Comparison of ENCODE assay signal across 13 cellular contexts in genomic region chr1:40395211-40396175, GRCh38. TPM values are rescaled to one million over a fixed set of nuclear protein-coding genes. Genes with fewer than 3 reads are reported as not detected.
DNase-seq lines count a peak whose midpoint lies in the region; ATAC-seq, FAIRE-seq and TF ChIP-seq lines count a peak whose summit lies in the region.
"Had no signal": no experiment of that assay in that cellular context is flagged by ENCODE, and none has a peak within 500 bp of the region (broad histone marks: within the 10 kb centered on the region; RNA-seq: fewer than 3 reads in every experiment).

No MANE protein-coding gene starts in this region.

- H3K36me3 ChIP-seq in small intestine (ENCODE audit: control insufficient read depth in 2 of 2, insufficient read depth in 2 of 2, low read length in 2 of 2): no peaks in the 10 kb centered on the region
- H3K36me3 ChIP-seq: neural progenitor cell, thoracic aorta had no signal

- H3K4me1 ChIP-seq in small intestine (ENCODE audit: control insufficient read depth in 2 of 2, insufficient read depth in 1 of 2, low read depth in 1 of 2, low read length in 1 of 2): peaks cover 23 to 27% of the 10 kb centered on the region in 2 donors

- 58 to 66% (median 66%) methylated on average over 3 of the region's 3 CpGs for WGBS in small intestine, 3 donors

- no peak for FAIRE-seq in small intestine (lab: Jason Lieb, UNC)

- POLR2A ChIA-PET in activated CD8-positive, alpha-beta T cell treated with anti-CD3 and anti-CD28 coated beads, Interleukin-2, amount 10 ng/mL, durations not matched to agents 7 days and 5 days (lab: Charles Lee): interaction anchor here (1.1 to 16.0 kb wide), 3 partner anchors 9 to 21 kb away, joined by 5 to 381 read pairs (median 58); partner anchors contain the start of gene SMAP2

- CTCF ChIA-PET in activated CD8-positive, alpha-beta T cell treated with anti-CD3 and anti-CD28 coated beads, Interleukin-2, amount 10 ng/mL, durations not matched to agents 7 days and 5 days (lab: Charles Lee): interaction anchor here (0.7 to 1.8 kb wide), 5 partner anchors 9 to 242 kb away, joined by 3 to 6 read pairs (median 5); no protein-coding TSS in a partner anchor

- peaks cover 84% of the 10 kb centered on the region for H3K4me1 Mint-ChIP-seq in activated CD8-positive, alpha-beta T cell treated with anti-CD3 and anti-CD28 coated beads, Interleukin-2, amount 10 ng/mL, durations not matched to agents 7 days and 5 days (ENCODE audit: low read depth)
- H3K4me1 Mint-ChIP-seq in immature natural killer cell: peaks cover 89 to 95% of the 10 kb centered on the region in 2 donors
- H3K4me1 Mint-ChIP-seq: neural progenitor cell had no signal

- ATAC-seq in activated CD8-positive, alpha-beta T cell treated with anti-CD3 and anti-CD28 coated beads, Interleukin-2, amount 10 ng/mL, durations not matched to agents 7 days and 5 days: no peak
- ATAC-seq in GM18519 (IDR thresholded peaks at IDR 0.05; ENCODE audit: low FRiP score, unreplicated experiment) (no peak), GM18909 (IDR thresholded peaks at IDR 0.05; ENCODE audit: poor library complexity, unreplicated experiment) (no peak)

- no peaks in the 10 kb centered on the region for H3K9me3 ChIP-seq in small intestine (ENCODE audit: control insufficient read depth, low read depth)
- H3K9me3 ChIP-seq: thoracic aorta had no signal

- DNase-seq in GM12865 (ENCODE audit: low read depth) (no peak), immature natural killer cell (no peak), small intestine (peak; percentile 59), amygdala (lab: John Stamatoyannopoulos, UW) (no peak), HCEC 1CT (no peak)
- DNase-seq in activated CD8-positive, alpha-beta T cell treated with anti-CD3 and anti-CD28 coated beads, Interleukin-2, amount 10 ng/mL, durations not matched to agents 7 days and 5 days: no peak
- DNase-seq: activated CD4-positive, CD25-positive, alpha-beta regulatory T cell; amniotic stem cell; NCI-H345 had no signal

- no peak overlapping the region for H3K4me3 Mint-ChIP-seq in activated CD8-positive, alpha-beta T cell treated with anti-CD3 and anti-CD28 coated beads, Interleukin-2, amount 10 ng/mL, durations not matched to agents 7 days and 5 days
- H3K4me3 Mint-ChIP-seq in immature natural killer cell: peak overlapping the region in 4 of 5 donors; percentile 28 to 71 (median 56)
- H3K4me3 Mint-ChIP-seq: neural progenitor cell had no signal

- peak overlapping the region; percentile 43 to 71 for H3K27ac ChIP-seq in small intestine (ENCODE audit: low read depth in 1 of 2, low read length in 1 of 2)
- H3K27ac ChIP-seq: neural progenitor cell had no signal

- H3K27me3 Mint-ChIP-seq in activated CD8-positive, alpha-beta T cell treated with anti-CD3 and anti-CD28 coated beads, Interleukin-2, amount 10 ng/mL, durations not matched to agents 7 days and 5 days (ENCODE audit: low read depth): no peaks in the 10 kb centered on the region
- H3K27me3 Mint-ChIP-seq in immature natural killer cell (ENCODE audit: low read depth in 3 of 3): no peaks in the 10 kb centered on the region

- no peaks in the 10 kb centered on the region for H3K9me3 Mint-ChIP-seq in activated CD8-positive, alpha-beta T cell treated with anti-CD3 and anti-CD28 coated beads, Interleukin-2, amount 10 ng/mL, durations not matched to agents 7 days and 5 days (ENCODE audit: insufficient read depth)
- H3K9me3 Mint-ChIP-seq in immature natural killer cell: no peaks in the 10 kb centered on the region
- H3K9me3 Mint-ChIP-seq: neural progenitor cell had no signal

- TF ChIP-seq CTCF in GM12865 (IDR thresholded peaks at IDR 0.05; ENCODE audit: insufficient read depth, low read depth, low read length, missing control alignments): no peak

- peaks cover 46% of the 10 kb centered on the region for H3K36me3 Mint-ChIP-seq in activated CD8-positive, alpha-beta T cell treated with anti-CD3 and anti-CD28 coated beads, Interleukin-2, amount 10 ng/mL, durations not matched to agents 7 days and 5 days (ENCODE audit: low read depth)
- H3K36me3 Mint-ChIP-seq in immature natural killer cell: no peaks in the 10 kb centered on the region
- H3K36me3 Mint-ChIP-seq: neural progenitor cell had no signal

- H3K4me3 ChIP-seq in GM12865 (ENCODE audit: low read depth, low read length): peak overlapping the region; percentile 14; the same call in 1 of the 2 replicates
- no peak overlapping the region for H3K4me3 ChIP-seq in small intestine (ENCODE audit: low read depth in 1 of 2, low read length in 2 of 2)
- H3K4me3 ChIP-seq: neural progenitor cell, thoracic aorta had no signal

- no peaks in the 10 kb centered on the region for H3K27me3 ChIP-seq in small intestine (ENCODE audit: control insufficient read depth in 2 of 2, insufficient read depth in 2 of 2, low read length in 2 of 2)
- H3K27me3 ChIP-seq: neural progenitor cell had no signal

- H3K27ac Mint-ChIP-seq in activated CD8-positive, alpha-beta T cell treated with anti-CD3 and anti-CD28 coated beads, Interleukin-2, amount 10 ng/mL, durations not matched to agents 7 days and 5 days: peak overlapping the region; percentile 79
- peak overlapping the region; percentile 89 to 98 (median 97) for H3K27ac Mint-ChIP-seq in immature natural killer cell
- H3K27ac Mint-ChIP-seq: neural progenitor cell had no signal

RNA-seq across cellular contexts. Expression of gene SMAP2, which starts 22.0 kb away (rescaled TPM):
- total RNA-seq in activated CD8-positive, alpha-beta T cell treated with anti-CD3 and anti-CD28 coated beads, Interleukin-2, amount 10 ng/mL, durations not matched to agents 7 days and 5 days: 100 to 1,000 TPM; 106 to 107 TPM
- polyA plus RNA-seq in immature natural killer cell: 100 to 1,000 TPM; 166 to 280 (median 170) TPM
- 10 to 100 TPM; 13.0 to 27.8 (median 27.3) TPM for polyA plus RNA-seq in small intestine

RNA-seq across cellular contexts. Expression of gene ZFP69B, which starts 54.8 kb away (rescaled TPM):
- 1 to 10 TPM; 3.6 to 3.8 TPM for total RNA-seq in activated CD8-positive, alpha-beta T cell treated with anti-CD3 and anti-CD28 coated beads, Interleukin-2, amount 10 ng/mL, durations not matched to agents 7 days and 5 days
- polyA plus RNA-seq in immature natural killer cell (1 to 10 TPM in 1 of 3 donors, under 1 TPM in 1, not detected in 1; 0.92 to 1.3 TPM), small intestine (1 to 10 TPM in 1 of 3 donors, not detected in 2; 1.2 TPM)

Comparison
In these comparisons a context has a peak if more than half of its experiments do, and no peak if none do; other contexts are left out.
1. RNA of gene SMAP2, which starts 22.0 kb away (polyA plus RNA-seq): 166 to 280 TPM in immature natural killer cell; 13.0 to 27.8 TPM in small intestine; every median in the first group is over 4 times any median in the second.